Comparison of ENCODE assay signal across 7 cellular contexts in the genomic region with DNA sequence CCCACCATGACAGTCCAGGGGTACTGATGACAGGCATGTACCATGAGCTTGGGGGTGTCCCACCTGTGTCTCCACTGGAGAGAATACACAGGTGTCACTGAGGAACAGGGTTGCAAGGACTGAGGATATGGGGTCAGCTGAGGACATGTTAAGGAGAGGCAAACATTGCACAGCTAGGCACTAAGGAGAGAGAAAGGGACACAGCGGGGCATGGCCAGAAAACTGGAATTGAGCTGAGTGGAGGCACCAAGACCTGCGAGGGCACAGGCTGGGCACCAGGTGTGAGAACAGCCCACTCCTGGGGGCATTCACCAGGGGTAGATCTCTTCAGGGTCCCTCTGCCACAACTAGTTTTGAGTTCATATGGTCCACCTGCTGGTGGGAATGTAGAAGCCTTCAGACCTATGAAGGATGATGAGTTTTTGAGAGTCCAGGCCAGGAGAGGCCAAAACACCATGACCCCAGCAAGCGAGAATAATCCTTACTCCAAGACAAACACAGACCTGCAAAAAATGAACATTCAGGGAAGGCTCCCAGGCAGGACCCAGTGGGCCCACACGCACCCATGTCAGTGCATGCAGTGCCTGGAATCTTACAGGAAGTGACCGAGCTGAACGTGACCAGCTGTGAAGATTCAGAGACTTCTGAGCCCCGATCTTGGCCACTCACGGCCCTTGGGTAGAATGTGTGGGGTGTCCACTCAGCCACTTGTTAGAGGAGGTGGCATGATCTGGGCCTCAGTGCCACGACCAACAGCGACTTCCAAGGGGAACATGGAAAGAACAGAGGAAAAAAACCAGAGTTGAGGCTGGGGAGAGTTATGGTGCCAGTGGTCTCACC. TPM values are rescaled to one million over a fixed set of nuclear protein-coding genes. Genes with fewer than 3 reads are reported as not detected.
DNase-seq lines count a peak whose midpoint lies in the region; ATAC-seq and TF ChIP-seq lines count a peak whose summit lies in the region.

No MANE protein-coding gene starts in this region.

- no TSS peak for BruUV-seq in PC-9 (replicated peaks; lab: Mats Ljungman, UMichigan)

- DNase-seq in PC-9 (no peak), epithelial cell of esophagus (ENCODE audit: low read depth) (no peak), gastrocnemius medialis (no peak), MV-4-11 (lab: John Stamatoyannopoulos, UW) (no peak), NCI-H2107 (lab: John Stamatoyannopoulos, UW) (no peak)

- no peaks in the 10 kb centered on the region for H3K9me2 ChIP-seq in PC-9 (ENCODE audit: insufficient read depth)

- H3K79me2 ChIP-seq in PC-9 (ENCODE audit: low read depth), result peaks cover 25% of the 10 kb centered on the region; the same call in 1 of the 2 replicates

- no peaks in the 10 kb centered on the region for H3K36me3 ChIP-seq in PC-9 (ENCODE audit: low read depth)
- no peaks in the 10 kb centered on the region for H3K36me3 ChIP-seq in gastrocnemius medialis

- H4K20me1 ChIP-seq in PC-9 (ENCODE audit: insufficient read depth), result no peaks in the 10 kb centered on the region

- POLR2A ChIA-PET in PC-9 (lab: Charles Lee; ENCODE audit: unreplicated experiment), result interaction anchor here (0.6 kb wide), 1 partner anchor 70 kb away, joined by 3 read pairs; no protein-coding TSS in a partner anchor

- H3K4me3 ChIP-seq in PC-9 (peak overlapping the region; percentile 73), epithelial cell of esophagus (ENCODE audit: low read length) (peak overlapping the region; percentile 90), gastrocnemius medialis (peak overlapping the region; percentile 58 to 91 (median 84))

- TF ChIP-seq POLR2A in gastrocnemius medialis (IDR thresholded peaks at IDR 0.05), result no peak

- intact Hi-C loops in PC-9 (cut with micrococcal nuclease; ENCODE audit: unreplicated experiment), result loop anchor here (5.0 kb wide), 1 partner anchor 45 kb away; the partner anchor contains the start of gene ZNF497
- intact Hi-C loops in gastrocnemius medialis (cut with DNase I; ENCODE audit: low total_unique reads), result no loop called here

- no peak overlapping the region for H2AFZ ChIP-seq in PC-9

- H3K4me1 ChIP-seq in PC-9 (replicated peaks; ENCODE audit: insufficient read depth) (peaks cover 12% of the 10 kb centered on the region), gastrocnemius medialis (peaks cover 21 to 24% of the 10 kb centered on the region in 2 donors)

- H3K27me3 ChIP-seq in PC-9 (ENCODE audit: insufficient read depth, low read depth), result no peaks in the 10 kb centered on the region
- no peaks in the 10 kb centered on the region for H3K27me3 ChIP-seq in gastrocnemius medialis

- in situ Hi-C loops in gastrocnemius medialis (cut with MboI; ENCODE audit: low sequenced_read_pairs in 4 of 4), result no loop called here

- CTCF ChIA-PET in PC-9 (lab: Charles Lee), result no interaction called here

- TF ChIP-seq CTCF in GM12874 (IDR thresholded peaks at IDR 0.05; ENCODE audit: insufficient read depth, low read depth, low read length) (0 out of 2 replicates have a peak, but pooled peaks have one; percentile 25), PC-9 (conservative IDR thresholded peaks at IDR 0.05) (peak; percentile 54), epithelial cell of esophagus (IDR thresholded peaks at IDR 0.05; ENCODE audit: insufficient read depth, low read depth, low read length, missing control alignments) (peak; percentile 51), gastrocnemius medialis (IDR thresholded peaks at IDR 0.05 in 4 of 5, conservative IDR thresholded peaks at IDR 0.05 in 1 of 5) (peak in 1 of 5 experiments; percentile 26)

- H3K27ac ChIP-seq in PC-9, result no peak overlapping the region
- H3K27ac ChIP-seq in gastrocnemius medialis, result peak overlapping the region; percentile 86 to 93 (median 88)

- H3F3A ChIP-seq in PC-9 (ENCODE audit: insufficient read depth, low read depth), result peaks cover 3% of the 10 kb centered on the region; the same call in 1 of the 2 replicates

- H3K4me2 ChIP-seq in PC-9, result peak overlapping the region; percentile 86

- no peaks in the 10 kb centered on the region for H3K9me3 ChIP-seq in PC-9 (ENCODE audit: insufficient read depth, low read depth)
- no peaks in the 10 kb centered on the region for H3K9me3 ChIP-seq in gastrocnemius medialis

- ATAC-seq in gastrocnemius medialis (no peak), HG03432 (IDR thresholded peaks at IDR 0.05; ENCODE audit: unreplicated experiment) (no peak)

RNA-seq across cellular contexts. Expression of gene ZNF584, which starts 1.4 kb away (rescaled TPM):
- total RNA-seq in PC-9 (2021) (13.5 and 18.8 TPM in 2 replicates), gastrocnemius medialis (10 to 100 TPM in 2 of 4 donors, 1 to 10 TPM in 2; 8.5 to 21.4 (median 10.2) TPM)

RNA-seq across cellular contexts. Expression of gene RNF225, which starts 11.6 kb away (rescaled TPM):
- total RNA-seq in PC-9 (2021) (0.61 and 0.68 TPM in 2 replicates), gastrocnemius medialis (not detected)

RNA-seq across cellular contexts. Expression of gene RPS5, which starts 20.0 kb away (rescaled TPM):
- 941 and 961 TPM in 2 replicates for total RNA-seq in PC-9 (2021)
- 1,000 to 10,000 TPM; 1,345 to 1,665 (median 1,438) TPM for total RNA-seq in gastrocnemius medialis

RNA-seq across cellular contexts. Expression of gene ZNF837, which starts 26.2 kb away (rescaled TPM):
- total RNA-seq in PC-9 (2021), result 3.3 and 4.1 TPM in 2 replicates
- total RNA-seq in gastrocnemius medialis, result under 1 TPM in 2 of 4 donors, not detected in 2; 0.11 to 0.36 TPM

RNA-seq across cellular contexts. Expression of gene ZNF132, which starts 32.9 kb away (rescaled TPM):
- total RNA-seq in PC-9 (2021), result 1.5 and 2.1 TPM in 2 replicates
- total RNA-seq in gastrocnemius medialis, result 1 to 10 TPM; 1.8 to 2.7 (median 2.4) TPM
